In the genomic region with DNA sequence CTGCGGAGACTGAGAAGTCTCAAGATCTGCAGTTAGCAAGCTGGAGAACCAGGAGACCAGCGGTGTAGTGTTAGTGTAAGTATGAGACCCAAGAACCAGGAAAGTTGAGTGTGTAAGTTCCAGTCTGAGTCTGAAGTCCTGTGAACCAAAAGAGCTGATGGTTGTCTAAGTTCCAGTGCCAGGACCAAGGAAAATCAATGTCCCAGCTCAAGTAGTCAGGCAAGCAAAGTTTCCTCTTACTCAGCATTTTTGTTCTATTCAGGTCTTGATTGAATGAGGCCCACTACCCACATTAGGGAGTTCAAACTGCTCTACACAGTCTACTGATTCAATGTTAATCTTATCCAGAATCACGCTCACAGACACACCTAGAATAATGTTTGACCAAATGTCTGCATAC, we compare ENCODE assay signal across 35 cellular contexts. TPM values are rescaled to one million over a fixed set of nuclear protein-coding genes. Genes with fewer than 3 reads are reported as not detected.
"Had no signal": no experiment of that assay in that cellular context is flagged by ENCODE, and none has a peak within 500 bp of the region (broad histone marks: within the 10 kb centered on the region; RNA-seq: fewer than 3 reads in every experiment).

No MANE protein-coding gene starts in this region.

- H3K27ac ChIP-seq: breast epithelium, epithelial cell of prostate, esophagus squamous epithelium, neural progenitor cell, parathyroid adenoma, psoas muscle, sigmoid colon, upper lobe of left lung, vagina had no signal

- DNase-seq: activated CD4-positive, alpha-beta memory T cell treated with anti-CD3 and anti-CD28 coated beads, Interleukin-2, amount 10 ng/mL, durations not matched to agents 7 days and 5 days; activated CD4-positive, alpha-beta T cell treated with anti-CD3 and anti-CD28 coated beads for 1 hour; activated CD4-positive, alpha-beta T cell treated with anti-CD3 and anti-CD28 coated beads, Interleukin-2, amount 10 ng/mL, durations not matched to agents 7 days and 5 days; activated CD8-positive, alpha-beta memory T cell treated with anti-CD3 and anti-CD28 coated beads, Interleukin-2, amount 50 U/mL, for 48 hours; activated naive CD8-positive, alpha-beta T cell treated with anti-CD3 and anti-CD28 coated beads, Interleukin-2, amount 50 U/mL, for 24 hours; activated T-cell treated with anti-CD3 and anti-CD28 coated beads, Interleukin-2, amount 50 U/mL, for 24 hours; dermis blood vessel endothelial cell; effector CD4-positive, alpha-beta T cell; esophagus squamous epithelium; foreskin melanocyte; heart right ventricle; midbrain; naive thymus-derived CD4-positive, alpha-beta T cell; occipital lobe; psoas muscle; sigmoid colon; small intestine; stimulated activated CD4-positive, alpha-beta T cell treated with anti-CD3 and anti-CD28 coated beads, Interleukin-4, amount 100 ng/mL, for 24 hours; stimulated activated naive CD8-positive, alpha-beta T cell treated with anti-CD3 and anti-CD28 coated beads, Interleukin-15, amount 100 ng/mL, for 72 hours; substantia nigra; T-helper 9 cell; upper lobe of left lung had no signal

- ATAC-seq: activated naive CD8-positive, alpha-beta T cell treated with anti-CD3 and anti-CD28 coated beads, Interleukin-2, amount 50 U/mL, for 24 hours; heart right ventricle; naive thymus-derived CD4-positive, alpha-beta T cell; psoas muscle; stimulated activated memory B cell treated with anti-CD40 and anti-IgM and Interleukin-4, amounts not matched to agents 10 μg/mL and 1 μg/mL and 100 μg/mL, for 72 hours; stimulated activated naive CD8-positive, alpha-beta T cell treated with anti-CD3 and anti-CD28 coated beads, Interleukin-15, amount 100 ng/mL, for 72 hours had no signal

- FAIRE-seq: colon, endometrium, islet of Langerhans, small intestine had no signal

- H3K9me3 ChIP-seq: breast epithelium, esophagus squamous epithelium, heart right ventricle, psoas muscle, sigmoid colon, upper lobe of left lung, vagina had no signal

- H3K4me3 Mint-ChIP-seq: activated CD4-positive, alpha-beta memory T cell treated with anti-CD3 and anti-CD28 coated beads, Interleukin-2, amount 10 ng/mL, durations not matched to agents 7 days and 5 days; activated CD4-positive, alpha-beta T cell treated with anti-CD3 and anti-CD28 coated beads, Interleukin-2, amount 10 ng/mL, durations not matched to agents 7 days and 5 days; activated naive CD4-positive, alpha-beta T cell treated with anti-CD3 and anti-CD28 coated beads, Interleukin-2, amount 50 U/mL, for 24 hours; activated naive CD8-positive, alpha-beta T cell treated with anti-CD3 and anti-CD28 coated beads, Interleukin-2, amount 50 U/mL, for 24 hours; activated T-cell treated with anti-CD3 and anti-CD28 coated beads, Interleukin-2, amount 50 U/mL, for 24 hours; naive thymus-derived CD4-positive, alpha-beta T cell; neural progenitor cell; stimulated activated memory B cell treated with anti-CD40 and anti-IgM and Interleukin-4, amounts not matched to agents 10 μg/mL and 1 μg/mL and 100 μg/mL, for 72 hours; stimulated activated naive CD8-positive, alpha-beta T cell treated with anti-CD3 and anti-CD28 coated beads, Interleukin-15, amount 100 ng/mL, for 72 hours; T-helper 1 cell treated with Interleukin-12 subunit alpha and Interleukin-12 subunit beta and Interleukin-4 antibody, amounts not matched to agents 30 μg/mL and 1 μg/mL, for 36 hours had no signal

- H3K79me2 ChIP-seq: parathyroid adenoma had no signal

- H3K27ac Mint-ChIP-seq: activated CD4-positive, alpha-beta memory T cell treated with anti-CD3 and anti-CD28 coated beads, Interleukin-2, amount 10 ng/mL, durations not matched to agents 7 days and 5 days; activated CD4-positive, alpha-beta T cell treated with anti-CD3 and anti-CD28 coated beads, Interleukin-2, amount 10 ng/mL, durations not matched to agents 7 days and 5 days; activated naive CD4-positive, alpha-beta T cell treated with anti-CD3 and anti-CD28 coated beads, Interleukin-2, amount 50 U/mL, for 24 hours; activated naive CD8-positive, alpha-beta T cell treated with anti-CD3 and anti-CD28 coated beads, Interleukin-2, amount 50 U/mL, for 24 hours; activated T-cell treated with anti-CD3 and anti-CD28 coated beads, Interleukin-2, amount 50 U/mL, for 24 hours; naive thymus-derived CD4-positive, alpha-beta T cell; neural progenitor cell; stimulated activated memory B cell treated with anti-CD40 and anti-IgM and Interleukin-4, amounts not matched to agents 10 μg/mL and 1 μg/mL and 100 μg/mL, for 72 hours; stimulated activated naive CD8-positive, alpha-beta T cell treated with anti-CD3 and anti-CD28 coated beads, Interleukin-15, amount 100 ng/mL, for 72 hours; T-helper 1 cell treated with Interleukin-12 subunit alpha and Interleukin-12 subunit beta and Interleukin-4 antibody, amounts not matched to agents 30 μg/mL and 1 μg/mL, for 36 hours had no signal

- H2AFZ ChIP-seq: neural progenitor cell, parathyroid adenoma had no signal

- H3K9me3 Mint-ChIP-seq: activated CD4-positive, alpha-beta memory T cell treated with anti-CD3 and anti-CD28 coated beads, Interleukin-2, amount 10 ng/mL, durations not matched to agents 7 days and 5 days; activated CD4-positive, alpha-beta T cell treated with anti-CD3 and anti-CD28 coated beads, Interleukin-2, amount 10 ng/mL, durations not matched to agents 7 days and 5 days; activated naive CD4-positive, alpha-beta T cell treated with anti-CD3 and anti-CD28 coated beads, Interleukin-2, amount 50 U/mL, for 24 hours; activated naive CD8-positive, alpha-beta T cell treated with anti-CD3 and anti-CD28 coated beads, Interleukin-2, amount 50 U/mL, for 24 hours; activated T-cell treated with anti-CD3 and anti-CD28 coated beads, Interleukin-2, amount 50 U/mL, for 24 hours; naive thymus-derived CD4-positive, alpha-beta T cell; stimulated activated memory B cell treated with anti-CD40 and anti-IgM and Interleukin-4, amounts not matched to agents 10 μg/mL and 1 μg/mL and 100 μg/mL, for 72 hours; stimulated activated naive CD8-positive, alpha-beta T cell treated with anti-CD3 and anti-CD28 coated beads, Interleukin-15, amount 100 ng/mL, for 72 hours; T-helper 1 cell treated with Interleukin-12 subunit alpha and Interleukin-12 subunit beta and Interleukin-4 antibody, amounts not matched to agents 30 μg/mL and 1 μg/mL, for 36 hours had no signal

- H3K9ac ChIP-seq: neural progenitor cell, parathyroid adenoma had no signal

- H3K4me2 ChIP-seq: neural progenitor cell had no signal

- H3K36me3 ChIP-seq: breast epithelium, neural progenitor cell, upper lobe of left lung, vagina had no signal

- H3K4me3 ChIP-seq: breast epithelium, esophagus squamous epithelium, heart right ventricle, neural progenitor cell, psoas muscle, sigmoid colon, upper lobe of left lung, vagina had no signal

- H3K4me1 ChIP-seq: breast epithelium, sigmoid colon had no signal

- H3K27me3 ChIP-seq: breast epithelium, esophagus squamous epithelium, heart right ventricle, neural progenitor cell, sigmoid colon, upper lobe of left lung, vagina had no signal

- H3K27me3 Mint-ChIP-seq: activated CD4-positive, alpha-beta memory T cell treated with anti-CD3 and anti-CD28 coated beads, Interleukin-2, amount 10 ng/mL, durations not matched to agents 7 days and 5 days; activated CD4-positive, alpha-beta T cell treated with anti-CD3 and anti-CD28 coated beads, Interleukin-2, amount 10 ng/mL, durations not matched to agents 7 days and 5 days; activated naive CD4-positive, alpha-beta T cell treated with anti-CD3 and anti-CD28 coated beads, Interleukin-2, amount 50 U/mL, for 24 hours; activated naive CD8-positive, alpha-beta T cell treated with anti-CD3 and anti-CD28 coated beads, Interleukin-2, amount 50 U/mL, for 24 hours; activated T-cell treated with anti-CD3 and anti-CD28 coated beads, Interleukin-2, amount 50 U/mL, for 24 hours; naive thymus-derived CD4-positive, alpha-beta T cell; stimulated activated memory B cell treated with anti-CD40 and anti-IgM and Interleukin-4, amounts not matched to agents 10 μg/mL and 1 μg/mL and 100 μg/mL, for 72 hours; stimulated activated naive CD8-positive, alpha-beta T cell treated with anti-CD3 and anti-CD28 coated beads, Interleukin-15, amount 100 ng/mL, for 72 hours had no signal

RNA-seq across cellular contexts. Expression of gene HTR3B, which starts 40.2 kb away (rescaled TPM):
- total RNA-seq: activated CD4-positive, alpha-beta memory T cell treated with anti-CD3 and anti-CD28 coated beads, Interleukin-2, amount 10 ng/mL, durations not matched to agents 7 days and 5 days; activated CD4-positive, alpha-beta T cell treated with anti-CD3 and anti-CD28 coated beads, Interleukin-2, amount 10 ng/mL, durations not matched to agents 7 days and 5 days; breast epithelium; dermis blood vessel endothelial cell; glomerular endothelial cell; heart right ventricle; lower leg skin; naive thymus-derived CD4-positive, alpha-beta T cell; psoas muscle; sigmoid colon; upper lobe of left lung; vagina had no signal
- polyA plus RNA-seq: heart right ventricle; naive thymus-derived CD4-positive, alpha-beta T cell had no signal
